In genomic region chr10:77012811-77013500, GRCh38 we compare ENCODE assay signal across 28 cellular contexts.
DNase-seq lines count a peak whose midpoint lies in the region; ATAC-seq, FAIRE-seq and TF ChIP-seq lines count a peak whose summit lies in the region.
"Had no signal": no experiment of that assay in that cellular context is flagged by ENCODE, and none has a peak within 500 bp of the region (broad histone marks: within the 10 kb centered on the region; RNA-seq: fewer than 3 reads in every experiment).

No MANE protein-coding gene starts in this region.

- H3K27ac ChIP-seq in ascending aorta (peak overlapping the region; percentile 87 to 94), heart left ventricle (peak overlapping the region in 9 of 12 donors; percentile 16 to 82 (median 57)), osteoblast (ENCODE audit: low read depth, low read length) (peak overlapping the region; percentile 63), suprapubic skin (peak overlapping the region; percentile 71), HepG2 (ENCODE audit: extremely low read length, insufficient read depth, low read length) (no peak overlapping the region)
- H3K27ac ChIP-seq: neural progenitor cell had no signal

- H3K4me2 ChIP-seq in osteoblast (ENCODE audit: insufficient read depth, low read length) (peak overlapping the region; percentile 40), HepG2 (ENCODE audit: low read depth, low read length) (no peak overlapping the region)
- H3K4me2 ChIP-seq: neural progenitor cell had no signal

- ATAC-seq in heart left ventricle (peak in 3 of 4 donors; percentile 44 to 70 (median 56)), HepG2 (no peak), GM21390 (IDR thresholded peaks at IDR 0.05; ENCODE audit: unreplicated experiment) (no peak)
- ATAC-seq: HCT116 had no signal

- no peaks in the 10 kb centered on the region for H3K36me3 Mint-ChIP-seq in nephron progenitor cell (ENCODE audit: low read depth)
- H3K36me3 Mint-ChIP-seq: activated naive CD8-positive, alpha-beta T cell treated with anti-CD3 and anti-CD28 coated beads, Interleukin-2, amount 10 ng/mL, durations not matched to agents 7 days and 5 days; memory B cell; neural progenitor cell had no signal

- no peak for TF ChIP-seq CTCF in ascending aorta (IDR thresholded peaks at IDR 0.05)
- no peak for TF ChIP-seq CTCF in heart left ventricle (IDR thresholded peaks at IDR 0.05)
- no peak for TF ChIP-seq CTCF in osteoblast (IDR thresholded peaks at IDR 0.05; ENCODE audit: extremely low read depth, low read depth, low read length)
- no peak for TF ChIP-seq CTCF in suprapubic skin (IDR thresholded peaks at IDR 0.05)
- TF ChIP-seq CTCF in HepG2 (CRISPR knock-in tag; IDR thresholded peaks at IDR 0.05) = no peak
- no peak for TF ChIP-seq CTCF in nephron progenitor cell (IDR thresholded peaks at IDR 0.05)

- 56 to 78% (median 60%) methylated on average over 2 of the region's 2 CpGs for WGBS in heart left ventricle, 4 donors
- 38% methylated on average over 2 of the region's 2 CpGs for WGBS in suprapubic skin
- 5% methylated on average over 2 of the region's 2 CpGs for WGBS in HepG2 (ENCODE audit: low lambda C conversion rate)

- CTCF ChIA-PET in HepG2 (lab: Yijun Ruan, JAX; ENCODE audit: low intra/inter-chr PET ratio, low total read pairs) = no interaction called here

- H3K27me3 ChIP-seq in ascending aorta (no peaks in the 10 kb centered on the region), heart left ventricle (no peaks in the 10 kb centered on the region), osteoblast (ENCODE audit: insufficient read depth, low read length) (no peaks in the 10 kb centered on the region), suprapubic skin (no peaks in the 10 kb centered on the region), HepG2 (ENCODE audit: control insufficient read depth in 1 of 2, insufficient read depth in 2 of 2, low read length in 2 of 2) (peaks cover 1 to 6% of the 10 kb centered on the region in 2 experiments; a peak in 2 of 5 replicates)
- H3K27me3 ChIP-seq: neural progenitor cell had no signal

- H3K4me3 ChIP-seq in ascending aorta = peak overlapping the region in 1 of 2 donors; percentile 4
- no peak overlapping the region for H3K4me3 ChIP-seq in heart left ventricle
- no peak overlapping the region for H3K4me3 ChIP-seq in osteoblast (ENCODE audit: insufficient read depth, low read length)
- H3K4me3 ChIP-seq in suprapubic skin = no peak overlapping the region
- no peak overlapping the region for H3K4me3 ChIP-seq in HepG2 (replicated peaks in 1 of 3; ENCODE audit: insufficient read depth in 1 of 3, low read depth in 2 of 3, low read length in 3 of 3)
- H3K4me3 ChIP-seq: neural progenitor cell had no signal

- H2AFZ ChIP-seq in osteoblast (ENCODE audit: low read length) = peak overlapping the region; percentile 64
- no peak overlapping the region for H2AFZ ChIP-seq in HepG2 (ENCODE audit: low read length)
- H2AFZ ChIP-seq: neural progenitor cell had no signal

- POLR2A ChIA-PET in HepG2 (lab: Yijun Ruan, JAX) = no interaction called here

- in situ Hi-C loops in HepG2 (cut with HindIII; ENCODE audit: extremely low pct_ligation_motif_present, low pct_unique_long_range_greater_than_20kb) = no loop called here

- peaks cover 14 to 42% of the 10 kb centered on the region in 2 donors for H3K4me1 ChIP-seq in ascending aorta
- H3K4me1 ChIP-seq in heart left ventricle = peaks cover 0 to 15% (median 12%) of the 10 kb centered on the region in 12 donors
- H3K4me1 ChIP-seq in osteoblast (ENCODE audit: insufficient read depth, low read length) = peaks cover 32% of the 10 kb centered on the region
- H3K4me1 ChIP-seq in suprapubic skin = peaks cover 16% of the 10 kb centered on the region
- H3K4me1 ChIP-seq in HepG2 (ENCODE audit: insufficient read depth, low read length) = no peaks in the 10 kb centered on the region
- H3K4me1 ChIP-seq: neural progenitor cell had no signal

- H4K20me1 ChIP-seq in osteoblast (ENCODE audit: insufficient read depth, low read length) = no peaks in the 10 kb centered on the region
- no peaks in the 10 kb centered on the region for H4K20me1 ChIP-seq in HepG2 (ENCODE audit: insufficient read depth, low read length)

- TF ChIP-seq POLR2A in heart left ventricle (IDR thresholded peaks at IDR 0.05) (no peak), suprapubic skin (IDR thresholded peaks at IDR 0.05) (no peak), HepG2 (IDR thresholded peaks at IDR 0.05; ENCODE audit: insufficient read depth in 1 of 2, low read depth in 2 of 2, low read length in 2 of 2) (no peak)

- TF ChIP-seq RAD21 in HepG2 (CRISPR knock-in tag; IDR thresholded peaks at IDR 0.05) = no peak

- intact Hi-C loops in ascending aorta (cut with DNase I) = loop anchor here (5.0 to 10.0 kb wide), 5 partner anchors 336 to 1718 kb away; partner anchors contain the start of gene ZNF503
- intact Hi-C loops in heart left ventricle (cut with DNase I) = no loop called here
- intact Hi-C loops in HepG2 (cut with micrococcal nuclease; ENCODE audit: unreplicated experiment) = no loop called here

- H3K79me2 ChIP-seq in osteoblast (ENCODE audit: insufficient read depth, low read length) (no peaks in the 10 kb centered on the region), HepG2 (ENCODE audit: insufficient read depth, low read length) (no peaks in the 10 kb centered on the region)

- no TSS peak for BruUV-seq in HepG2 (replicated peaks; lab: Mats Ljungman, UMichigan)

- peaks cover 4% of the 10 kb centered on the region for H3K4me1 Mint-ChIP-seq in nephron progenitor cell
- H3K4me1 Mint-ChIP-seq: activated naive CD8-positive, alpha-beta T cell treated with anti-CD3 and anti-CD28 coated beads, Interleukin-2, amount 10 ng/mL, durations not matched to agents 7 days and 5 days; neural progenitor cell had no signal

- H3K9me3 Mint-ChIP-seq in nephron progenitor cell = no peaks in the 10 kb centered on the region
- H3K9me3 Mint-ChIP-seq: activated naive CD8-positive, alpha-beta T cell treated with anti-CD3 and anti-CD28 coated beads, Interleukin-2, amount 10 ng/mL, durations not matched to agents 7 days and 5 days; memory B cell; neural progenitor cell had no signal

- H3K27me3 Mint-ChIP-seq in nephron progenitor cell (ENCODE audit: low read depth, poor library complexity) = peaks cover 13% of the 10 kb centered on the region
- H3K27me3 Mint-ChIP-seq: memory B cell had no signal

- H3K36me3 ChIP-seq in ascending aorta (no peaks in the 10 kb centered on the region), heart left ventricle (no peaks in the 10 kb centered on the region), osteoblast (ENCODE audit: insufficient read depth, low read length) (no peaks in the 10 kb centered on the region), suprapubic skin (no peaks in the 10 kb centered on the region), HepG2 (replicated peaks in 1 of 2; ENCODE audit: control insufficient read depth in 1 of 2, insufficient read depth in 2 of 2, low read length in 2 of 2) (no peaks in the 10 kb centered on the region)
- H3K36me3 ChIP-seq: neural progenitor cell had no signal

- H3K9me3 ChIP-seq in ascending aorta = no peaks in the 10 kb centered on the region
- H3K9me3 ChIP-seq in heart left ventricle = no peaks in the 10 kb centered on the region
- no peaks in the 10 kb centered on the region for H3K9me3 ChIP-seq in osteoblast (ENCODE audit: low read depth, low read length)
- no peaks in the 10 kb centered on the region for H3K9me3 ChIP-seq in suprapubic skin
- no peaks in the 10 kb centered on the region for H3K9me3 ChIP-seq in HepG2 (ENCODE audit: low read length)

- H3K9ac ChIP-seq in HepG2 (ENCODE audit: insufficient read depth, low read depth, low read length) = no peak overlapping the region
- H3K9ac ChIP-seq: neural progenitor cell had no signal

- no peak overlapping the region for H3K4me3 Mint-ChIP-seq in nephron progenitor cell
- H3K4me3 Mint-ChIP-seq: activated naive CD8-positive, alpha-beta T cell treated with anti-CD3 and anti-CD28 coated beads, Interleukin-2, amount 10 ng/mL, durations not matched to agents 7 days and 5 days; memory B cell; neural progenitor cell had no signal

- H3K27ac Mint-ChIP-seq in nephron progenitor cell = no peak overlapping the region
- H3K27ac Mint-ChIP-seq: activated naive CD8-positive, alpha-beta T cell treated with anti-CD3 and anti-CD28 coated beads, Interleukin-2, amount 10 ng/mL, durations not matched to agents 7 days and 5 days; memory B cell; neural progenitor cell had no signal

- TF ChIP-seq EP300 in suprapubic skin (IDR thresholded peaks at IDR 0.05) (no peak), HepG2 (IDR thresholded peaks at IDR 0.05; ENCODE audit: low read depth in 2 of 2, low read length in 2 of 2) (no peak), HepG2 (CRISPR knock-in tag; IDR thresholded peaks at IDR 0.05; ENCODE audit: borderline replicate concordance) (no peak)

- FAIRE-seq in frontal cortex (lab: Jason Lieb, UNC) (no peak), HepG2 (lab: Jason Lieb, UNC) (no peak)
- FAIRE-seq: A204.1, D721Med, endometrium had no signal

- peak in 1 of 2 donors; percentile 74 for DNase-seq in ascending aorta (ENCODE audit: low spot score in 2 of 2)
- no peak for DNase-seq in heart left ventricle
- DNase-seq in osteoblast (ENCODE audit: insufficient read length, low spot score, missing footprints) = no peak
- no peak for DNase-seq in suprapubic skin (ENCODE audit: low spot score in 2 of 2)
- DNase-seq in frontal cortex (ENCODE audit: low spot score in 2 of 2) = no peak
- no peak for DNase-seq in HepG2 (ENCODE audit: low spot score)
- no peak for DNase-seq in nephron progenitor cell
- DNase-seq: activated gamma-delta T cell treated with Interleukin-2 at 50 U/mL for 16 hours; activated naive CD8-positive, alpha-beta T cell treated with anti-CD3 and anti-CD28 coated beads, Interleukin-2, amount 10 ng/mL, durations not matched to agents 7 days and 5 days; activated T-cell treated with anti-CD3 and anti-CD28 coated beads, Interleukin-2, amount 50 U/mL, for 48 hours; central memory CD4-positive, alpha-beta T cell; dermis blood vessel endothelial cell; kidney glomerular epithelial cell; NCI-H1417 treated with DMSO at 0.1 percent for 48 hours; NCI-H2029 treated with DMSO at 0.1 percent for 48 hours; NCI-H226; SHP77 treated with DMSO at 0.1 percent for 48 hours; stimulated activated CD4-positive, alpha-beta T cell treated with anti-CD3 and anti-CD28 coated beads, Interleukin-15, amount 100 ng/mL, for 24 hours; stimulated activated CD4-positive, alpha-beta T cell treated with anti-CD3 and anti-CD28 coated beads, Interleukin-4, amount 100 ng/mL, for 4 hours; substantia nigra; T-helper 2 cell had no signal

TF ChIP-seq in HepG2, 621 proteins besides CTCF, POLR2A, EP300 and RAD21 (continues in another document):
- TF ChIP-seq HES4 (CRISPR knock-in tag; IDR thresholded peaks at IDR 0.05; ENCODE audit: borderline replicate concordance) (no peak), HOXA3 (CRISPR knock-in tag; IDR thresholded peaks at IDR 0.05) (no peak), ZNF441 (CRISPR knock-in tag; IDR thresholded peaks at IDR 0.05; ENCODE audit: borderline replicate concordance) (no peak), MAF1 (CRISPR knock-in tag; IDR thresholded peaks at IDR 0.05; ENCODE audit: borderline replicate concordance) (no peak), FOXC1 (CRISPR knock-in tag; IDR thresholded peaks at IDR 0.05; ENCODE audit: borderline replicate concordance) (no peak), ZNF775 (CRISPR knock-in tag; IDR thresholded peaks at IDR 0.05; ENCODE audit: borderline replicate concordance) (no peak), MYNN (CRISPR knock-in tag; IDR thresholded peaks at IDR 0.05; ENCODE audit: low read depth) (no peak)

Comparison
In these comparisons a context has a peak if more than half of its experiments do, and no peak if none do; other contexts are left out.
1. ATAC-seq: peak in heart left ventricle (3 of 4); none in HepG2 (single experiment) and GM21390 (single experiment).